8 cellular contexts compared by ENCODE assay signal in the genomic region with DNA sequence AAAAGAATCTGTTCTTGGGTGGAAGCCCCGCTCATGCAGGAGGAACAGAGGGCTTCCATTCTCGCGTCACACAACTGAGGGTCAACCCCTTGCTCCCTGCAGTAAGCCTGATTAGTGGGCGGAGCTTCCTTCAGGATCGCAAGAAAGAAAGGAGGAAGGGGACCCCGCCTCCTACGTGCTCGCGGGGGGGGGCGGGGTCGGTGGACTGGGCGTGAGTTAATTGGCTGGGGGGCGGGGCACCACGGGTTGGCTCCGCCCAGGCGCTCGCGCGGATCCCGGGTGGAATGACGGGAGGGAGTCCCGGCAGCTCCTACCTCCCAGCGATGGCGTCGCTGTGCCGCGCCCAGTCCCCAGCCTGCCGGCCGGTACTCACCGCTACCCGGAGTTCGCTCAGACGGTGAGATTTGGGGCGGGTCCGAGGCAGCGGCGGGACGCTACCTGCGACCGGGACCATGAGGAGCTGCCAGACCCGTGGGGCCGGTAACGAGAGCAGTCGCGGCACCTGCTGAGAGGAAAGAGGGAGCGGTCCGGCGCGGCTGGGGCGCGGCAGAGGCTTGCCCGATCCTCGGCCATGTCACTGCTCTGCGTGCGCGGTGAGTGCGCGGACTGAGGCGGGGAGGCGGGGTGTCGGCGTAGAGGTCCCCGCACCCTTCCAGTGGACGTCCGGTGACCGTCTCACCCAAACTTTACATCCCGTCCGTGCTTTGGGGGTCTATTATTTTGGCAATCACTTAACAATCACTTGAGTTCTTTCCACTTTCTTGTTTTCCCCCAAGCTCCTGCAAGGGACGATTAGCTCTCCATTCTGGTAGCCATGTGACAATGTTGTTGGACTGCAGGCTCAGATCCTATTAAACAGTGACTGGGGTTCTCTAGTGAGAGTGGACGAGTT. TPM values are rescaled to one million over a fixed set of nuclear protein-coding genes. Genes with fewer than 3 reads are reported as not detected.
DNase-seq lines count a peak whose midpoint lies in the region; TF ChIP-seq lines count a peak whose summit lies in the region.

Gene UNC13B (plus strand): TSS at position 297 of the 892 bp plus-strand sequence. CDS start 275 bp downstream, at position 572.

- no peak within 1 kb of the TSS for H2AK5ac ChIP-seq in mesendoderm (ENCODE audit: low read length)

- H2BK120ac ChIP-seq in mesendoderm (ENCODE audit: low read depth, low read length) = no peak within 1 kb of the TSS

- H3K4me3 ChIP-seq in HL-60 (replicated peaks; ENCODE audit: insufficient read depth, low read length) = peak within 1 kb of the TSS; percentile 99
- peak within 1 kb of the TSS; percentile 82 for H3K4me3 ChIP-seq in mesendoderm (ENCODE audit: low read length)

- H4K5ac ChIP-seq in mesendoderm (ENCODE audit: low read length) = no peak within 1 kb of the TSS

- H3K9ac ChIP-seq in mesendoderm (ENCODE audit: low read length) = peak within 1 kb of the TSS; percentile 83

- H2BK15ac ChIP-seq in mesendoderm (replicated peaks; ENCODE audit: low read depth) = no peak within 1 kb of the TSS

- H3K79me2 ChIP-seq in mesendoderm (ENCODE audit: control insufficient read depth, insufficient read depth, low read length) = peaks cover 2% of the 10 kb centered on the region

- peak within 1 kb of the TSS; percentile 100 for H3K56ac ChIP-seq in mesendoderm (ENCODE audit: low read length)

- H3K36me3 ChIP-seq in mesendoderm (ENCODE audit: control insufficient read depth, insufficient read depth, low read length) = no peaks in the 10 kb centered on the region

- no peaks in the 10 kb centered on the region for H3K27me3 ChIP-seq in HL-60 (ENCODE audit: insufficient read depth, poor library complexity, severe bottlenecking)
- H3K27me3 ChIP-seq in mesendoderm (ENCODE audit: insufficient read depth, low read length, poor library complexity) = no peaks in the 10 kb centered on the region

- no peak within 1 kb of the TSS for H4K8ac ChIP-seq in mesendoderm (ENCODE audit: low read depth, low read length)

- no peaks in the 10 kb centered on the region for H3K4me1 ChIP-seq in mesendoderm (ENCODE audit: control insufficient read depth, low read depth, low read length)

- peak within 1 kb of the TSS; percentile 88 for H3K4me2 ChIP-seq in mesendoderm (ENCODE audit: low read length)

- no peak within 1 kb of the TSS for H3K23ac ChIP-seq in mesendoderm (ENCODE audit: low read length)

- no peak within 1 kb of the TSS for H3K4ac ChIP-seq in mesendoderm (ENCODE audit: low read depth, low read length)

- no peaks in the 10 kb centered on the region for H3K79me1 ChIP-seq in mesendoderm (ENCODE audit: low read length)

- no CpG with 5 or more reads among the region's 70 CpGs for WGBS in mesendoderm (ENCODE audit: extremely low coverage, insufficient coverage, low lambda C conversion rate)

- H3K27ac ChIP-seq in HL-60 (replicated peaks) (peak within 1 kb of the TSS; percentile 67), mesendoderm (ENCODE audit: low read depth, low read length) (peak within 1 kb of the TSS; percentile 21)

- DNase-seq in AG08396 (ENCODE audit: low spot score) = peak; percentile 99
- peak; percentile 26 for DNase-seq in GM19240 (ENCODE audit: insufficient read length, low spot score)
- DNase-seq in HL-60 (ENCODE audit: low read depth in 1 of 2, low spot score in 1 of 2) = peak; percentile 81 to 91
- peak; percentile 87 for DNase-seq in NOMO-1 treated with DMSO at 0.1 percent for 48 hours (lab: John Stamatoyannopoulos, UW; ENCODE audit: unreplicated experiment)
- DNase-seq in activated CD8-positive, alpha-beta memory T cell treated with anti-CD3 and anti-CD28 coated beads, Interleukin-2, amount 50 U/mL, for 48 hours = peak; percentile 86
- peak; percentile 99 for DNase-seq in mesendoderm
- peak; percentile 49 for DNase-seq in stimulated activated CD8-positive, alpha-beta memory T cell treated with anti-CD3 and anti-CD28 coated beads, Interleukin-12 subunit alpha, Interleukin-12 subunit beta, amount 100 ng/mL, for 24 hours (ENCODE audit: extremely low read depth)

- H3K18ac ChIP-seq in mesendoderm (ENCODE audit: low read length) = no peak within 1 kb of the TSS

- in situ Hi-C loops in endometrial microvascular endothelial cells (cut with HindIII; ENCODE audit: inconsistent ontology term, low pct_unique_long_range_greater_than_20kb, low sequenced_read_pairs) = no loop called here

- peak within 1 kb of the TSS; percentile 79 for H2BK5ac ChIP-seq in mesendoderm (ENCODE audit: low read length)

- no peak for TF ChIP-seq CTCF in HL-60 (IDR thresholded peaks at IDR 0.05; ENCODE audit: insufficient read depth, low read length)

RNA-seq across cellular contexts. Expression of gene UNC13B, which starts in this region (rescaled TPM):
- total RNA-seq in endometrial microvascular endothelial cells (ENCODE audit: inconsistent ontology term) = 38.5 TPM
- 30.0 TPM for polyA plus RNA-seq in mesendoderm (2013, experiment 1 of 2)
- polyA plus RNA-seq in mesendoderm (2013, experiment 2 of 2) = 30.1 TPM

Comparison
In these comparisons a context has a peak if more than half of its experiments do, and no peak if none do; other contexts are left out.
1. Peak in every context shown above with its lines: DNase-seq, H3K4me3 ChIP-seq and H3K27ac ChIP-seq.
2. DNase-seq: peak in every context shown above with its lines; median percentile 99 in AG08396; 99 in mesendoderm; 87 in NOMO-1 treated with DMSO at 0.1 percent for 48 hours; 86 in HL-60; 86 in activated CD8-positive, alpha-beta memory T cell treated with anti-CD3 and anti-CD28 coated beads, Interleukin-2, amount 50 U/mL, for 48 hours; 49 in stimulated activated CD8-positive, alpha-beta memory T cell treated with anti-CD3 and anti-CD28 coated beads, Interleukin-12 subunit alpha, Interleukin-12 subunit beta, amount 100 ng/mL, for 24 hours; 26 in GM19240.